8 cellular contexts compared by ENCODE assay signal in the genomic region with DNA sequence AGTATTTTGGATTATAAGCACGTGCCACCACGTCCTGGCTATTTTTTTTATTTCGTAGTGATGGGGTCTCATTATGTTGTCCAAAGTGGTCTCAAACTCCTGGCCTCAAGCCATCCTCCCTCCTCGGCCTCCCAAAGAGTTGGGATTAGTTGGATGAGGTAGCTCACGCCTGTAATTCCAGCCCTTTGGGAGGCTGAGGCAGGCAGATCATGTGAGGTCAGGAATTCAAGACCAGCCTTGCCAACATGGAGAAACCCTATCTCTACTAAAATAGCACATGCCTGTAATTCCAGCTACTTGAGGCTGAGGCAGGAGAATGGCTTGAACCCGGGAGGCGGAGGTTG. TPM values are rescaled to one million over a fixed set of nuclear protein-coding genes. Genes with fewer than 3 reads are reported as not detected.
DNase-seq lines count a peak whose midpoint lies in the region; ATAC-seq and TF ChIP-seq lines count a peak whose summit lies in the region.

No MANE protein-coding gene starts in this region.

- 46 to 49% methylated on average over 7 of the region's 7 CpGs for WGBS in GM23248 (ENCODE audit: low coverage in 1 of 2, low lambda C conversion rate in 2 of 2, missing lambda C conversion rate in 2 of 2), 2 experiments
- 88% methylated on average over 7 of the region's 7 CpGs for WGBS in SK-N-SH (ENCODE audit: low lambda C conversion rate)

- no peaks in the 10 kb centered on the region for H3K27me3 ChIP-seq in GM23248 (replicated peaks; ENCODE audit: insufficient read depth)
- H3K27me3 ChIP-seq in SK-N-SH (ENCODE audit: insufficient read depth) = no peaks in the 10 kb centered on the region
- no peaks in the 10 kb centered on the region for H3K27me3 ChIP-seq in fibroblast of lung (ENCODE audit: control insufficient read depth, insufficient read depth, low read length)
- no peaks in the 10 kb centered on the region for H3K27me3 ChIP-seq in gastrocnemius medialis

- POLR2A ChIA-PET in SK-N-SH (lab: Yijun Ruan, JAX) = no interaction called here

- H4K20me1 ChIP-seq in GM23248 (ENCODE audit: insufficient read depth) = no peaks in the 10 kb centered on the region
- no peaks in the 10 kb centered on the region for H4K20me1 ChIP-seq in SK-N-SH (ENCODE audit: insufficient read depth)
- no peaks in the 10 kb centered on the region for H4K20me1 ChIP-seq in fibroblast of lung (ENCODE audit: control insufficient read depth, extremely low read depth, insufficient read depth, low read length)

- DNase-seq in GM23248 (no peak), SK-N-SH (no peak), fibroblast of lung (ENCODE audit: low read depth in 2 of 2) (no peak), gastrocnemius medialis (peak in 1 of 2 donors; percentile 48), H4 (ENCODE audit: low spot score) (no peak), COLO829 (ENCODE audit: low spot score) (no peak), NCI-H446 treated with DMSO at 0.1 percent for 48 hours (lab: John Stamatoyannopoulos, UW) (no peak), inferior parietal cortex (ENCODE audit: extremely low spot score) (no peak)

- CTCF ChIA-PET in SK-N-SH (lab: Yijun Ruan, JAX) = no interaction called here

- H3K9ac ChIP-seq in GM23248 (peak overlapping the region; percentile 82), SK-N-SH (peak overlapping the region; percentile 72), fibroblast of lung (ENCODE audit: insufficient read depth, low read length) (peak overlapping the region; percentile 65)

- no peak for TF ChIP-seq RAD21 in SK-N-SH (IDR thresholded peaks at IDR 0.05; ENCODE audit: low read length)

- peak overlapping the region; percentile 63 for H2AFZ ChIP-seq in GM23248
- peak overlapping the region; percentile 85 for H2AFZ ChIP-seq in SK-N-SH (ENCODE audit: low read depth)
- no peak overlapping the region for H2AFZ ChIP-seq in fibroblast of lung (ENCODE audit: low read length)

- H3K4me1 ChIP-seq in GM23248 (ENCODE audit: insufficient read depth) (peaks cover 15% of the 10 kb centered on the region), SK-N-SH (ENCODE audit: control insufficient read depth in 1 of 2, insufficient read depth in 2 of 2, low read depth in 1 of 2, low read length in 1 of 2) (peaks cover 6 to 24% of the 10 kb centered on the region in 2 experiments; a peak in 3 of 4 replicates), fibroblast of lung (ENCODE audit: control insufficient read depth, extremely low read depth, insufficient read depth, low read length) (peaks cover 9% of the 10 kb centered on the region), gastrocnemius medialis (peaks cover 11 to 19% of the 10 kb centered on the region in 2 donors)

- H3K4me2 ChIP-seq in GM23248 (ENCODE audit: unreplicated experiment) (peak overlapping the region; percentile 50), SK-N-SH (peak overlapping the region; percentile 68; the same call in 1 of the 2 replicates), fibroblast of lung (ENCODE audit: extremely low read depth, insufficient read depth, low read length) (no peak overlapping the region)

- intact Hi-C loops in gastrocnemius medialis (cut with DNase I; ENCODE audit: low total_unique reads) = no loop called here

- TF ChIP-seq EP300 in SK-N-SH (IDR thresholded peaks at IDR 0.05; ENCODE audit: borderline replicate concordance in 1 of 2, low read depth in 1 of 2, low read length in 1 of 2) = no peak

- H3K9me2 ChIP-seq in GM23248 (ENCODE audit: insufficient read depth) (no peaks in the 10 kb centered on the region), SK-N-SH (no peaks in the 10 kb centered on the region)

- TF ChIP-seq CTCF in SK-N-SH (IDR thresholded peaks at IDR 0.05) = no peak
- no peak for TF ChIP-seq CTCF in fibroblast of lung (conservative IDR thresholded peaks at IDR 0.05 in 1 of 2, IDR thresholded peaks at IDR 0.05 in 1 of 2; ENCODE audit: low read depth in 1 of 2, low read length in 2 of 2)
- TF ChIP-seq CTCF in gastrocnemius medialis (IDR thresholded peaks at IDR 0.05 in 4 of 5, conservative IDR thresholded peaks at IDR 0.05 in 1 of 5) = no peak

- no peak for ATAC-seq in gastrocnemius medialis

- no peak for TF ChIP-seq POLR2A in gastrocnemius medialis (IDR thresholded peaks at IDR 0.05)

- H3K27ac ChIP-seq in GM23248 = peak overlapping the region; percentile 96
- H3K27ac ChIP-seq in SK-N-SH (ENCODE audit: low read depth in 2 of 2, low read length in 1 of 2) = peak overlapping the region; percentile 83 to 98
- H3K27ac ChIP-seq in fibroblast of lung (ENCODE audit: insufficient read depth, low read length) = peak overlapping the region; percentile 92
- H3K27ac ChIP-seq in gastrocnemius medialis = peak overlapping the region; percentile 86 to 96 (median 90)

- in situ Hi-C loops in GM23248 (cut with MboI) (no loop called here), gastrocnemius medialis (cut with MboI; ENCODE audit: low sequenced_read_pairs in 4 of 4) (no loop called here)

- no peaks in the 10 kb centered on the region for H3K9me3 ChIP-seq in GM23248 (ENCODE audit: low read depth)
- no peaks in the 10 kb centered on the region for H3K9me3 ChIP-seq in SK-N-SH
- no peaks in the 10 kb centered on the region for H3K9me3 ChIP-seq in fibroblast of lung (ENCODE audit: control insufficient read depth, insufficient read depth, low read depth, low read length)
- H3K9me3 ChIP-seq in gastrocnemius medialis = no peaks in the 10 kb centered on the region

- H3F3A ChIP-seq in GM23248 (ENCODE audit: insufficient read depth) (peaks cover 20% of the 10 kb centered on the region), SK-N-SH (replicated peaks; ENCODE audit: insufficient read depth) (peaks cover 31% of the 10 kb centered on the region)

- H3K4me3 ChIP-seq in GM23248 (peak overlapping the region; percentile 46; the same call in 1 of the 2 replicates), SK-N-SH (ENCODE audit: low read depth in 2 of 2, low read length in 1 of 2) (no peak overlapping the region), fibroblast of lung (replicated peaks in 1 of 4; ENCODE audit: control extremely low read depth in 1 of 4, insufficient read depth in 1 of 4, low read depth in 3 of 4, low read length in 4 of 4) (peak overlapping the region in 2 of 4 experiments; percentile 16 to 44), gastrocnemius medialis (peak overlapping the region; percentile 20 to 59 (median 48))

- no peaks in the 10 kb centered on the region for H3K79me2 ChIP-seq in GM23248 (ENCODE audit: insufficient read depth)
- no peaks in the 10 kb centered on the region for H3K79me2 ChIP-seq in SK-N-SH (ENCODE audit: insufficient read depth)
- H3K79me2 ChIP-seq in fibroblast of lung (ENCODE audit: control insufficient read depth, insufficient read depth, low read length) = no peaks in the 10 kb centered on the region

- H3K36me3 ChIP-seq in GM23248 (ENCODE audit: low read depth) (no peaks in the 10 kb centered on the region), SK-N-SH (replicated peaks in 1 of 2; ENCODE audit: control insufficient read depth in 1 of 2, insufficient read depth in 2 of 2, low read length in 1 of 2) (no peaks in the 10 kb centered on the region), fibroblast of lung (ENCODE audit: control insufficient read depth, insufficient read depth, low read length) (no peaks in the 10 kb centered on the region), gastrocnemius medialis (no peaks in the 10 kb centered on the region)

TF ChIP-seq in SK-N-SH, 30 proteins besides CTCF, POLR2A, EP300 and RAD21:
- TF ChIP-seq TCF12 (IDR thresholded peaks at IDR 0.05) (no peak), MAX (IDR thresholded peaks at IDR 0.05; ENCODE audit: low read depth) (0 out of 2 replicates have a peak, but pooled peaks have one; percentile 20)

RNA-seq across cellular contexts. Expression of gene YWHAG, which starts 21.8 kb away (rescaled TPM):
- total RNA-seq in GM23248 (2014; rRNA removed; shearing (Covaris generic)) = 56.0 TPM in 2 replicates
- 28.1 and 28.4 TPM in 2 replicates for polyA plus RNA-seq in GM23248 (2016; fragmentation: Nextera tagmentation; extraction: Ambion mirVana)
- 60.4 and 78.0 TPM in 2 replicates for polyA plus RNA-seq in SK-N-SH (2012; rRNA removed)
- polyA plus RNA-seq in SK-N-SH (2012; cell fraction: cytosol; rRNA removed) = 69.7 and 76.5 TPM in 2 replicates
- polyA plus RNA-seq in SK-N-SH (2012; cell fraction: nucleus; rRNA removed) = 49.2 and 56.0 TPM in 2 replicates
- 54.2 and 68.4 TPM in 2 replicates for total RNA-seq in fibroblast of lung
- polyA plus RNA-seq in fibroblast of lung = 80.4 and 85.7 TPM in 2 replicates
- 130 and 136 TPM in 2 replicates for polyA plus RNA-seq in fibroblast of lung (2012)
- polyA minus RNA-seq in fibroblast of lung (ENCODE audit: low replicate concordance) = 46.5 and 52.8 TPM in 2 replicates
- total RNA-seq in gastrocnemius medialis = 100 to 1,000 TPM; 119 to 262 (median 179) TPM
- 100 and 148 TPM in 2 replicates for total RNA-seq in H4 (2014; rRNA removed; shearing (Covaris generic))

RNA-seq across cellular contexts. Expression of gene SSC4D, which starts 28.9 kb away (rescaled TPM):
- total RNA-seq in GM23248 (2014; rRNA removed; shearing (Covaris generic)) = 0.43 TPM in 1 of 2 replicates, not detected in the other
- polyA plus RNA-seq in GM23248 (2016; fragmentation: Nextera tagmentation; extraction: Ambion mirVana) (0.66 and 0.85 TPM in 2 replicates), SK-N-SH (2012; rRNA removed) (1.6 and 2.0 TPM in 2 replicates), fibroblast of lung (0.42 and 0.45 TPM in 2 replicates)
- polyA plus RNA-seq in SK-N-SH (2012; cell fraction: cytosol; rRNA removed) = 0.75 and 1.3 TPM in 2 replicates
- 3.3 and 5.8 TPM in 2 replicates for polyA plus RNA-seq in SK-N-SH (2012; cell fraction: nucleus; rRNA removed)
- total RNA-seq in fibroblast of lung (0.33 and 0.51 TPM in 2 replicates), gastrocnemius medialis (under 1 TPM in 3 of 4 donors, not detected in 1; 0.20 to 0.68 (median 0.25) TPM)
- polyA plus RNA-seq in fibroblast of lung (2012) = 0.26 and 0.54 TPM in 2 replicates
- polyA minus RNA-seq in fibroblast of lung (ENCODE audit: low replicate concordance) = 0.43 TPM in 1 of 2 replicates, not detected in the other
- 1.6 and 2.0 TPM in 2 replicates for total RNA-seq in H4 (2014; rRNA removed; shearing (Covaris generic))

RNA-seq across cellular contexts. Expression of gene ZP3, which starts 44.2 kb away (rescaled TPM):
- 4.5 and 5.3 TPM in 2 replicates for total RNA-seq in GM23248 (2014; rRNA removed; shearing (Covaris generic))
- polyA plus RNA-seq in GM23248 (2016; fragmentation: Nextera tagmentation; extraction: Ambion mirVana) (4.9 and 5.6 TPM in 2 replicates), SK-N-SH (2012; rRNA removed) (4.5 and 5.4 TPM in 2 replicates), fibroblast of lung (1.4 TPM in 2 replicates)
- polyA plus RNA-seq in SK-N-SH (2012; cell fraction: cytosol; rRNA removed) = 3.1 and 3.9 TPM in 2 replicates
- polyA plus RNA-seq in SK-N-SH (2012; cell fraction: nucleus; rRNA removed) = 8.3 and 11.1 TPM in 2 replicates
- total RNA-seq in fibroblast of lung (2.6 TPM in 2 replicates), gastrocnemius medialis (1 to 10 TPM in 1 of 4 donors, not detected in 3; 1.1 TPM)
- polyA plus RNA-seq in fibroblast of lung (2012) = 1.7 and 7.3 TPM in 2 replicates
- polyA minus RNA-seq in fibroblast of lung (ENCODE audit: low replicate concordance) = 8.7 and 15.3 TPM in 2 replicates
- total RNA-seq in H4 (2014; rRNA removed; shearing (Covaris generic)) = 0.97 and 1.7 TPM in 2 replicates

Comparison
In these comparisons a context has a peak if more than half of its experiments do, and no peak if none do; other contexts are left out.
1. H3K4me3 ChIP-seq: peak in GM23248 (single experiment) and gastrocnemius medialis (4 of 4); none in SK-N-SH (0 of 2).
2. Peak in every context shown above with its lines, with median percentiles within 50 percentile points of each other: H3K27ac ChIP-seq and H3K9ac ChIP-seq.